ENCODE assay signal across 8 cellular contexts in the genomic region with DNA sequence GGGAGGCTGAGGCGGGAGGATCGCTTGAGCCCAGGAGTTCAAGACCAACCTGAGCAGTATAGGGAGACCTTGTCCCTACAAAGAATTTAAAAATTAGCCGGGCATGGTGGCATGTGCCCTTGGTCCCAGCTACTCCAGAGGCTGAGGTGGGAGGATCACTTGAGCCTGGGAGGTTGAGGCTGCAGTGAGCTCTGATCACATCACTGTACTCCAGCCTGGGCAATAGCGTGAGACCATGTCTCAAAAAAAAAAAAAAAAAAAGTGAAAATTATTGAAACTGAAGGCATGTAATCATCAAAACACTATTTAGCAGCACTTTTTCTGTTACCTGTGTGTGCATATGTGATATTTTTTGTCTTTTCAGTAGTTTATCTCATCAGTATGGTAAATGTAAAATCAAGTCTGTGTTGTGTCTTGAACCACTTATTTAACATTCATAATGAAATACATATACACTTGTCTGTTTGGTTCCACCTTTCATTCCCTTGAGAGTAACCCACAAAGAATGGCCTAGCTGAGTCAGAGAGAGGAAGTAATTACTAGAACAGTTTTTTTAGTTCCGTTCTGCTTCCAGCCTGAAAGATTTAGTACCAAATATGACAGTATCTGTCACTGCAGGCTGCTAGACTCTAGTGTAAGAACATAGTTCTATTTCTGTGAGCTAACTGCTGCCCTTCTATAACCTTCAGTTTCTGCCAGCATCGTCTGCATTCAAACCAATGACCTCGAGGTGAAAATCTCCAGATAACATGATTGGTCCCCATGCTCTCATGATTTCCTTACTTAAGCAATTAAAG.
A peak's percentile ranks its signal among the peaks of the same experiment; 100 is the strongest.
DNase-seq lines count a peak whose midpoint lies in the region; ATAC-seq, FAIRE-seq and TF ChIP-seq lines count a peak whose summit lies in the region.

No MANE protein-coding gene starts in this region.

- DNase-seq in HepG2 (ENCODE audit: low spot score) = no peak
- DNase-seq in RKO (ENCODE audit: low spot score) = peak; percentile 76
- DNase-seq in stimulated activated CD4-positive, alpha-beta T cell treated with anti-CD3 and anti-CD28 coated beads, Interleukin-12 subunit alpha, Interleukin-12 subunit beta, amount 100 ng/mL, for 4 hours = no peak
- DNase-seq in amygdala (lab: John Stamatoyannopoulos, UW) = no peak
- DNase-seq in neuronal stem cell (ENCODE audit: low spot score) = no peak

- H3K79me2 ChIP-seq in HepG2 (ENCODE audit: insufficient read depth, low read length) = no peaks in the 10 kb centered on the region

- in situ Hi-C loops in HepG2 (cut with HindIII; ENCODE audit: extremely low pct_ligation_motif_present, low pct_unique_long_range_greater_than_20kb) = no loop called here

- H2BK120ac ChIP-seq in neuronal stem cell (ENCODE audit: low read depth, low read length) = no peak overlapping the region

- no peak overlapping the region for H3K9ac ChIP-seq in liver (ENCODE audit: low read depth in 1 of 2, low read length in 2 of 2)
- H3K9ac ChIP-seq in HepG2 (ENCODE audit: insufficient read depth, low read depth, low read length) = no peak overlapping the region
- H3K9ac ChIP-seq in neuronal stem cell (ENCODE audit: low read depth, low read length, poor library complexity) = no peak overlapping the region

- H3K9me3 ChIP-seq in liver (ENCODE audit: control insufficient read depth in 4 of 4, low read length in 3 of 4) = no peaks in the 10 kb centered on the region
- no peaks in the 10 kb centered on the region for H3K9me3 ChIP-seq in HepG2 (ENCODE audit: low read length)
- no peaks in the 10 kb centered on the region for H3K9me3 ChIP-seq in gastroesophageal sphincter
- no peaks in the 10 kb centered on the region for H3K9me3 ChIP-seq in neuronal stem cell (replicated peaks in 1 of 2; ENCODE audit: control insufficient read depth in 2 of 2, insufficient read depth in 1 of 2, low read depth in 1 of 2, low read length in 2 of 2)

- no peak for FAIRE-seq in HepG2 (lab: Jason Lieb, UNC)

- TF ChIP-seq EP300 in HepG2 (IDR thresholded peaks at IDR 0.05; ENCODE audit: low read depth in 2 of 2, low read length in 2 of 2) (no peak), HepG2 (CRISPR knock-in tag; IDR thresholded peaks at IDR 0.05; ENCODE audit: borderline replicate concordance) (no peak), gastroesophageal sphincter (IDR thresholded peaks at IDR 0.05) (no peak)

- TF ChIP-seq RAD21 in liver (IDR thresholded peaks at IDR 0.05) (peak in 1 of 2 donors; percentile 6), HepG2 (CRISPR knock-in tag; IDR thresholded peaks at IDR 0.05) (no peak)

- H3K4me3 ChIP-seq in liver (ENCODE audit: low read depth in 1 of 3, low read length in 3 of 3) (no peak overlapping the region), HepG2 (replicated peaks in 1 of 3; ENCODE audit: insufficient read depth in 1 of 3, low read depth in 2 of 3, low read length in 3 of 3) (no peak overlapping the region), gastroesophageal sphincter (no peak overlapping the region), neuronal stem cell (ENCODE audit: low read length in 2 of 2) (no peak overlapping the region)

- BruUV-seq in HepG2 (replicated peaks; lab: Mats Ljungman, UMichigan) = no TSS peak

- POLR2A ChIA-PET in HepG2 (lab: Yijun Ruan, JAX) = no interaction called here

- no peak overlapping the region for H4K8ac ChIP-seq in neuronal stem cell (ENCODE audit: low read depth, low read length)

- no peak overlapping the region for H3K14ac ChIP-seq in neuronal stem cell (ENCODE audit: low read length)

- no peak overlapping the region for H4K91ac ChIP-seq in neuronal stem cell (ENCODE audit: low read depth, low read length, poor library complexity)

- no peak overlapping the region for H3K23ac ChIP-seq in neuronal stem cell (ENCODE audit: low read depth, low read length, poor library complexity)

- no peaks in the 10 kb centered on the region for H3K27me3 ChIP-seq in liver (ENCODE audit: control insufficient read depth in 4 of 4, insufficient read depth in 4 of 4, low read length in 3 of 4)
- no peaks in the 10 kb centered on the region for H3K27me3 ChIP-seq in HepG2 (ENCODE audit: control insufficient read depth in 1 of 2, insufficient read depth in 2 of 2, low read length in 2 of 2)
- H3K27me3 ChIP-seq in gastroesophageal sphincter = no peaks in the 10 kb centered on the region
- H3K27me3 ChIP-seq in neuronal stem cell (ENCODE audit: control insufficient read depth in 3 of 3, insufficient read depth in 3 of 3, low read depth in 1 of 3, low read length in 3 of 3) = no peaks in the 10 kb centered on the region

- no peak overlapping the region for H3K4ac ChIP-seq in neuronal stem cell (ENCODE audit: low read length)

- WGBS in liver = 76% methylated on average over 7 of the region's 7 CpGs
- 96% methylated on average over 7 of the region's 7 CpGs for WGBS in HepG2 (ENCODE audit: low lambda C conversion rate)
- WGBS in gastroesophageal sphincter (ENCODE audit: low coverage in 1 of 2), 2 donors = 22 to 54% methylated on average over 4 to 7 of the region's 7 CpGs
- no CpG with 5 or more reads among the region's 7 CpGs for WGBS in neuronal stem cell (ENCODE audit: extremely low coverage in 2 of 2, insufficient read length in 2 of 2, insufficient replicate concordance in 1 of 2), 2 donors

- no peak overlapping the region for H3K27ac ChIP-seq in liver (ENCODE audit: low read depth in 1 of 2, low read length in 2 of 2)
- H3K27ac ChIP-seq in HepG2 (ENCODE audit: extremely low read length, insufficient read depth, low read length) = no peak overlapping the region
- H3K27ac ChIP-seq in gastroesophageal sphincter = peak overlapping the region; percentile 27 to 50 (median 47)
- H3K27ac ChIP-seq in neuronal stem cell (replicated peaks; ENCODE audit: low read length) = no peak overlapping the region

- CTCF ChIA-PET in HepG2 (lab: Yijun Ruan, JAX; ENCODE audit: low intra/inter-chr PET ratio, low total read pairs) = no interaction called here

- peaks cover 0 to 3% (median 0%) of the 10 kb centered on the region in 4 donors for H3K36me3 ChIP-seq in liver (ENCODE audit: control insufficient read depth in 4 of 4, insufficient read depth in 3 of 4, low read depth in 1 of 4, low read length in 3 of 4)
- peaks cover 2 to 25% of the 10 kb centered on the region in 2 experiments; a peak in 2 of 5 replicates for H3K36me3 ChIP-seq in HepG2 (replicated peaks in 1 of 2; ENCODE audit: control insufficient read depth in 1 of 2, insufficient read depth in 2 of 2, low read length in 2 of 2)
- H3K36me3 ChIP-seq in gastroesophageal sphincter = peaks cover 0 to 21% of the 10 kb centered on the region in 2 donors
- peaks cover 3 to 75% of the 10 kb centered on the region in 2 donors for H3K36me3 ChIP-seq in neuronal stem cell (replicated peaks in 1 of 2; ENCODE audit: control insufficient read depth in 2 of 2, insufficient read depth in 2 of 2, low read length in 2 of 2)

- H3K4me2 ChIP-seq in HepG2 (ENCODE audit: low read depth, low read length) (no peak overlapping the region), neuronal stem cell (ENCODE audit: insufficient read depth, low read length, poor library complexity, severe bottlenecking) (no peak overlapping the region)

- no peak overlapping the region for H2BK5ac ChIP-seq in neuronal stem cell (ENCODE audit: low read length)

- TF ChIP-seq CTCF in liver (IDR thresholded peaks at IDR 0.05; ENCODE audit: low read depth, low read length, missing input control) (no peak), HepG2 (CRISPR knock-in tag; IDR thresholded peaks at IDR 0.05) (no peak), gastroesophageal sphincter (IDR thresholded peaks at IDR 0.05) (no peak)

- no peak for TF ChIP-seq POLR2A in HepG2 (IDR thresholded peaks at IDR 0.05; ENCODE audit: insufficient read depth in 1 of 2, low read depth in 2 of 2, low read length in 2 of 2)
- no peak for TF ChIP-seq POLR2A in gastroesophageal sphincter (IDR thresholded peaks at IDR 0.05)

- no peak overlapping the region for H2BK12ac ChIP-seq in neuronal stem cell (ENCODE audit: low read length)

- no peaks in the 10 kb centered on the region for H3K79me1 ChIP-seq in neuronal stem cell (ENCODE audit: low read depth, low read length)

- H2AK5ac ChIP-seq in neuronal stem cell (ENCODE audit: low read depth, low read length) = no peak overlapping the region

- no peak overlapping the region for H2BK15ac ChIP-seq in neuronal stem cell (ENCODE audit: low read length)

- ATAC-seq in HepG2 (no peak), HG03025 (IDR thresholded peaks at IDR 0.05; ENCODE audit: low FRiP score, unreplicated experiment) (peak; percentile 96), gastroesophageal sphincter (peak; percentile 43)

- no peak overlapping the region for H3K18ac ChIP-seq in neuronal stem cell (ENCODE audit: low read length)

- H2AFZ ChIP-seq in HepG2 (ENCODE audit: low read length) (no peak overlapping the region), neuronal stem cell (ENCODE audit: low read length) (no peak overlapping the region)

- intact Hi-C loops in HepG2 (cut with micrococcal nuclease; ENCODE audit: unreplicated experiment) = no loop called here

- H4K20me1 ChIP-seq in HepG2 (ENCODE audit: insufficient read depth, low read length) = no peaks in the 10 kb centered on the region

- no peaks in the 10 kb centered on the region for H3K4me1 ChIP-seq in liver (ENCODE audit: control insufficient read depth in 4 of 4, insufficient read depth in 4 of 4, low read length in 3 of 4)
- no peaks in the 10 kb centered on the region for H3K4me1 ChIP-seq in HepG2 (ENCODE audit: insufficient read depth, low read length)
- H3K4me1 ChIP-seq in gastroesophageal sphincter = peaks cover 3 to 24% (median 6%) of the 10 kb centered on the region in 3 donors
- no peaks in the 10 kb centered on the region for H3K4me1 ChIP-seq in neuronal stem cell (ENCODE audit: control insufficient read depth in 2 of 2, insufficient read depth in 1 of 2, low read depth in 1 of 2, low read length in 2 of 2)

TF ChIP-seq in liver, 16 proteins besides CTCF, POLR2A, EP300 and RAD21:
- TF ChIP-seq HNF4G (IDR thresholded peaks at IDR 0.05) (no peak), NR2F2 (IDR thresholded peaks at IDR 0.05) (peak; percentile 65), RXRA (IDR thresholded peaks at IDR 0.05) (peak; percentile 34 to 40)

TF ChIP-seq in HepG2, 621 proteins besides CTCF, POLR2A, EP300 and RAD21:
- no peak for TF ChIP-seq AKAP8 (CRISPR knock-in tag; IDR thresholded peaks at IDR 0.05)
TF ChIP-seq in HepG2: peak in this region for 0.

Comparison
In these comparisons a context has a peak if more than half of its experiments do, and no peak if none do; other contexts are left out.
1. H3K27ac ChIP-seq: peak in gastroesophageal sphincter (4 of 4); none in liver (0 of 2), HepG2 (single experiment) and neuronal stem cell (single experiment).